ENCODE assay signal across 34 cellular contexts in genomic region chr17:34634551-34635160, GRCh38. TPM values are rescaled to one million over a fixed set of nuclear protein-coding genes. Genes with fewer than 3 reads are reported as not detected.
"Had no signal": no experiment of that assay in that cellular context is flagged by ENCODE, and none has a peak within 500 bp of the region (broad histone marks: within the 10 kb centered on the region; RNA-seq: fewer than 3 reads in every experiment).

No MANE protein-coding gene starts in this region.

- H3K4me1 ChIP-seq: breast epithelium, foreskin keratinocyte, gastrocnemius medialis had no signal

- DNase-seq: activated B cell treated with CpG ODN at 0.5 μM for 24 hours; activated CD4-positive, alpha-beta T cell treated with anti-CD3 and anti-CD28 coated beads for 48 hours; activated CD4-positive, alpha-beta T cell treated with anti-CD3 and anti-CD28 coated beads, Interleukin-2, amount 50 U/mL, for 1 hour; activated CD4-positive, alpha-beta T cell treated with anti-CD3 and anti-CD28 coated beads, Interleukin-2, amount 50 U/mL, for 48 hours; activated CD8-positive, alpha-beta memory T cell treated with anti-CD3 and anti-CD28 coated beads for 24 hours; activated CD8-positive, alpha-beta T cell treated with anti-CD3 and anti-CD28 coated beads for 36 hours; activated effector memory CD4-positive, alpha-beta T cell treated with anti-CD3 and anti-CD28 coated beads, Interleukin-2, amount 50 U/mL, for 16 hours; activated naive CD4-positive, alpha-beta T cell treated with anti-CD3 and anti-CD28 coated beads, Interleukin-2, amount 10 ng/mL, durations not matched to agents 7 days and 5 days; activated naive CD8-positive, alpha-beta T cell treated with anti-CD3 and anti-CD28 coated beads, Interleukin-2, amount 10 ng/mL, durations not matched to agents 7 days and 5 days; activated T-cell treated with anti-CD3 and anti-CD28 coated beads, Interleukin-2, amount 50 U/mL, for 4 hours; central memory CD4-positive, alpha-beta T cell; cerebellar nuclear complex; dorsolateral prefrontal cortex; effector memory CD8-positive, alpha-beta T cell; erythroblast; foreskin keratinocyte; gastrocnemius medialis; glutamatergic neuron; heart left ventricle; T-helper 1 cell; T-helper 17 cell; T1000; WERI-Rb-1 had no signal

- ATAC-seq: activated CD4-positive, CD25-positive, alpha-beta regulatory T cell treated with anti-CD3 and anti-CD28 coated beads, Interleukin-2, amount 50 U/mL, for 24 hours; activated CD8-positive, alpha-beta T cell treated with anti-CD3 and anti-CD28 coated beads for 36 hours; activated naive CD4-positive, alpha-beta T cell treated with anti-CD3 and anti-CD28 coated beads, Interleukin-2, amount 50 U/mL, for 72 hours; activated T-cell treated with anti-CD3 and anti-CD28 coated beads, Interleukin-2, amount 50 U/mL, for 4 hours; effector memory CD8-positive, alpha-beta T cell; foreskin keratinocyte; gastrocnemius medialis; heart left ventricle; T-helper 17 cell had no signal

- H3K36me3 Mint-ChIP-seq: activated naive CD4-positive, alpha-beta T cell treated with anti-CD3 and anti-CD28 coated beads, Interleukin-2, amount 10 ng/mL, durations not matched to agents 7 days and 5 days; activated naive CD4-positive, alpha-beta T cell treated with anti-CD3 and anti-CD28 coated beads, Interleukin-2, amount 50 U/mL, for 72 hours; activated naive CD8-positive, alpha-beta T cell treated with anti-CD3 and anti-CD28 coated beads, Interleukin-2, amount 10 ng/mL, durations not matched to agents 7 days and 5 days; brain had no signal

- H3K4me3 Mint-ChIP-seq: activated B cell treated with CpG ODN at 0.5 μM for 24 hours; activated CD8-positive, alpha-beta T cell treated with anti-CD3 and anti-CD28 coated beads for 36 hours; activated naive CD4-positive, alpha-beta T cell treated with anti-CD3 and anti-CD28 coated beads, Interleukin-2, amount 10 ng/mL, durations not matched to agents 7 days and 5 days; activated naive CD8-positive, alpha-beta T cell treated with anti-CD3 and anti-CD28 coated beads, Interleukin-2, amount 10 ng/mL, durations not matched to agents 7 days and 5 days; activated T-cell treated with anti-CD3 and anti-CD28 coated beads, Interleukin-2, amount 50 U/mL, for 4 hours; brain; dendritic cell treated with granulocyte-macrophage colony-stimulating factor and Interleukin-4, amounts not matched to agents 40 ng/mL and 50 ng/mL, for 4 days; effector memory CD8-positive, alpha-beta T cell; T-helper 17 cell; T-helper 2 cell treated with Interferon-gamma antibody and Interleukin-4, amounts not matched to agents 5 μg/mL and 100 μg/mL, for 36 hours had no signal

- H3K36me3 ChIP-seq: ascending aorta, breast epithelium, cardiac muscle cell, esophagus muscularis mucosa, gastrocnemius medialis, heart left ventricle, WERI-Rb-1 had no signal

- H3K9me3 Mint-ChIP-seq: activated B cell treated with CpG ODN at 0.5 μM for 24 hours; activated CD8-positive, alpha-beta T cell treated with anti-CD3 and anti-CD28 coated beads for 36 hours; activated naive CD4-positive, alpha-beta T cell treated with anti-CD3 and anti-CD28 coated beads, Interleukin-2, amount 10 ng/mL, durations not matched to agents 7 days and 5 days; activated naive CD4-positive, alpha-beta T cell treated with anti-CD3 and anti-CD28 coated beads, Interleukin-2, amount 50 U/mL, for 72 hours; activated naive CD8-positive, alpha-beta T cell treated with anti-CD3 and anti-CD28 coated beads, Interleukin-2, amount 10 ng/mL, durations not matched to agents 7 days and 5 days; activated T-cell treated with anti-CD3 and anti-CD28 coated beads, Interleukin-2, amount 50 U/mL, for 4 hours; activated T-helper 2 cell treated with anti-CD3 and anti-CD28 coated beads, Interferon-gamma antibody, Interleukin-2, Interleukin-4, amounts not matched to agents 10 μg/mL and 5 μg/mL and 100 μg/mL, durations not matched to agents 14 hours and 24 hours and 36 hours; brain; dendritic cell treated with granulocyte-macrophage colony-stimulating factor and Interleukin-4, amounts not matched to agents 40 ng/mL and 50 ng/mL, for 4 days; effector memory CD8-positive, alpha-beta T cell; T-helper 2 cell treated with Interferon-gamma antibody and Interleukin-4, amounts not matched to agents 5 μg/mL and 100 μg/mL, for 36 hours had no signal

- H3K27ac ChIP-seq: ascending aorta, breast epithelium, cardiac muscle cell, coronary artery, dorsolateral prefrontal cortex, esophagus muscularis mucosa, foreskin keratinocyte, gastrocnemius medialis, heart left ventricle, WERI-Rb-1 had no signal

- H3K4me1 Mint-ChIP-seq: activated naive CD8-positive, alpha-beta T cell treated with anti-CD3 and anti-CD28 coated beads, Interleukin-2, amount 10 ng/mL, durations not matched to agents 7 days and 5 days had no signal

- H3K9me3 ChIP-seq: ascending aorta, breast epithelium, esophagus muscularis mucosa, gastrocnemius medialis, heart left ventricle had no signal

- H3K27me3 ChIP-seq: ascending aorta, cardiac muscle cell had no signal

- H3K27ac Mint-ChIP-seq: activated B cell treated with CpG ODN at 0.5 μM for 24 hours; activated CD8-positive, alpha-beta T cell treated with anti-CD3 and anti-CD28 coated beads for 36 hours; activated naive CD4-positive, alpha-beta T cell treated with anti-CD3 and anti-CD28 coated beads, Interleukin-2, amount 10 ng/mL, durations not matched to agents 7 days and 5 days; activated naive CD4-positive, alpha-beta T cell treated with anti-CD3 and anti-CD28 coated beads, Interleukin-2, amount 50 U/mL, for 72 hours; activated naive CD8-positive, alpha-beta T cell treated with anti-CD3 and anti-CD28 coated beads, Interleukin-2, amount 10 ng/mL, durations not matched to agents 7 days and 5 days; activated T-helper 2 cell treated with anti-CD3 and anti-CD28 coated beads, Interferon-gamma antibody, Interleukin-2, Interleukin-4, amounts not matched to agents 10 μg/mL and 5 μg/mL and 100 μg/mL, durations not matched to agents 14 hours and 24 hours and 36 hours; brain; dendritic cell treated with granulocyte-macrophage colony-stimulating factor and Interleukin-4, amounts not matched to agents 40 ng/mL and 50 ng/mL, for 4 days; effector memory CD8-positive, alpha-beta T cell; T-helper 17 cell; T-helper 2 cell treated with Interferon-gamma antibody and Interleukin-4, amounts not matched to agents 5 μg/mL and 100 μg/mL, for 36 hours had no signal

- H3K4me3 ChIP-seq: ascending aorta, breast epithelium, cardiac muscle cell, coronary artery, dorsolateral prefrontal cortex, esophagus muscularis mucosa, gastrocnemius medialis, heart left ventricle had no signal

RNA-seq across cellular contexts. Expression of gene TMEM132E, which starts 55.3 kb away (rescaled TPM):
- total RNA-seq: activated B cell treated with CpG ODN at 0.5 μM for 24 hours; activated naive CD4-positive, alpha-beta T cell treated with anti-CD3 and anti-CD28 coated beads, Interleukin-2, amount 50 U/mL, for 72 hours; activated T-helper 2 cell treated with anti-CD3 and anti-CD28 coated beads, Interferon-gamma antibody, Interleukin-2, Interleukin-4, amounts not matched to agents 10 μg/mL and 5 μg/mL and 100 μg/mL, durations not matched to agents 14 hours and 24 hours and 36 hours; ascending aorta; foreskin keratinocyte; gastrocnemius medialis; T-helper 17 cell had no signal
- polyA plus RNA-seq: foreskin keratinocyte had no signal
